Comparison of ENCODE assay signal across 9 cellular contexts in the genomic region with DNA sequence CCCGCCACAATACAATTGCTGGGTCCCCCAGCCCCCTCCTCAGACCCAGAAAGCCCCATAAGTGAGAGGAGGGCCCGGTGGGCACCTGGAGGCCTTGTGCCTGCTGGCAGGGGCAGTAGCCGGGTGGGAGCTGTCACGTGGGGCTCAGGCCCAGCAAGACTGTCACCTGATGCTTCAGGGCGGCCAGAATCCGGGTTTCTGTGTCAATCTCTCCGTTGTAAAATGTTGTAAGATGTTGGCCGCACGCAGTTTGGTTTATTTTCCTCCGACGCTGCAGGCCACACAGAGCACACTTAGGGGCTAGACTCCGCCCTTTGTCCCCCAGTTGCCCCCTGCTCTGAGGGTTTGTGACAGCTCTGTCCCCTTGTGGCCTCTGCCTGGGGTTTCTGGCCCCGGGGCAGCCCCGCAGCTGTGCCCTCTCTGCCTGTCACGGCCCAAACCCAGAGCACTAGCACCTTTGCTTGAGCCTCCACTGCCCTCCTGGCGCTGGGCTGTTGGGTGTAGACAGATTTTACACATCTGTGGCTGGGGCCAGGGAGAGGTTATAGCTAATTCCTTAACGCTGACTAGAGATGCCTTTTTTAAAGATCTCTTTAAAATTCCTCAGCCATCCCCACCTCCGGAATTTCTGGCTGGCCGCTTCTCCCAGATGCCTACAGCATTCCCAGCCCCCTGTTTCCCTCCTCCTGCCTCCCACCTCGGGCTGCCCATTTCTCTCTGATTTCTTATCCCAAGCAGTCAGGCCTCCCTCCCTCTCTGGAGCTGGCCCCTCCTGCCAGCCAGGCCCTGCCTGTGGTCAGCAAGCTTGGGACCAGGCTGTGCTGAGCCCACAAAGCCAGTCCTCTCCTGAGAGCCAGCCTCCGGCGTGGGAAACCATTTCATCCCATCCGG. TPM values are rescaled to one million over a fixed set of nuclear protein-coding genes. Genes with fewer than 3 reads are reported as not detected.
A peak's percentile ranks its signal among the peaks of the same experiment; 100 is the strongest.
DNase-seq lines count a peak whose midpoint lies in the region; ATAC-seq and TF ChIP-seq lines count a peak whose summit lies in the region.
"Had no signal": no experiment of that assay in that cellular context is flagged by ENCODE, and none has a peak within 500 bp of the region (broad histone marks: within the 10 kb centered on the region; RNA-seq: fewer than 3 reads in every experiment).

No MANE protein-coding gene starts in this region.

- H3K36me3 Mint-ChIP-seq in brain: no peaks in the 10 kb centered on the region
- H3K36me3 Mint-ChIP-seq: activated CD8-positive, alpha-beta memory T cell treated with anti-CD3 and anti-CD28 coated beads, Interleukin-2, amount 10 ng/mL, durations not matched to agents 7 days and 5 days had no signal

- H3K4me1 Mint-ChIP-seq in brain: peaks cover 32% of the 10 kb centered on the region

- peaks cover 18% of the 10 kb centered on the region for H3K27me3 Mint-ChIP-seq in brain

- DNase-seq in HCEC 1CT (peak; percentile 32), kidney tubule cell (ENCODE audit: low spot score) (peak; percentile 69), suprapubic skin (ENCODE audit: low spot score in 2 of 2) (peak in 1 of 2 donors; percentile 83), NCI-H446 (lab: John Stamatoyannopoulos, UW) (no peak)
- DNase-seq: activated CD8-positive, alpha-beta memory T cell treated with anti-CD3 and anti-CD28 coated beads, Interleukin-2, amount 10 ng/mL, durations not matched to agents 7 days and 5 days had no signal

- no peak overlapping the region for H3K4me3 ChIP-seq in suprapubic skin

- no peak for TF ChIP-seq EP300 in suprapubic skin (IDR thresholded peaks at IDR 0.05)

- H3K4me3 Mint-ChIP-seq in brain: peak overlapping the region in 3 of 5 experiments; percentile 39 to 64 (median 53)
- H3K4me3 Mint-ChIP-seq: activated CD8-positive, alpha-beta memory T cell treated with anti-CD3 and anti-CD28 coated beads, Interleukin-2, amount 10 ng/mL, durations not matched to agents 7 days and 5 days had no signal

- peak overlapping the region; percentile 87 for H3K27ac ChIP-seq in suprapubic skin

- H3K27ac Mint-ChIP-seq in brain: peak overlapping the region in 3 of 5 experiments; percentile 67 to 90 (median 80)

- WGBS in suprapubic skin: 48% methylated on average over 18 of the region's 23 CpGs

- H3K36me3 ChIP-seq in suprapubic skin: no peaks in the 10 kb centered on the region

- peaks cover 0 to 2% (median 0%) of the 10 kb centered on the region in 5 experiments for H3K9me3 Mint-ChIP-seq in brain

- H3K4me1 ChIP-seq in suprapubic skin: peaks cover 40% of the 10 kb centered on the region

- ATAC-seq in HG03135 (IDR thresholded peaks at IDR 0.05; ENCODE audit: unreplicated experiment) (no peak), HG03469 (IDR thresholded peaks at IDR 0.05; ENCODE audit: unreplicated experiment) (no peak), GM19397 (IDR thresholded peaks at IDR 0.05; ENCODE audit: unreplicated experiment) (no peak)
- ATAC-seq: activated CD8-positive, alpha-beta memory T cell treated with anti-CD3 and anti-CD28 coated beads, Interleukin-2, amount 10 ng/mL, durations not matched to agents 7 days and 5 days had no signal

- H3K27me3 ChIP-seq in suprapubic skin: no peaks in the 10 kb centered on the region

- no peak for TF ChIP-seq CTCF in brain (conservative IDR thresholded peaks at IDR 0.05)
- no peak for TF ChIP-seq CTCF in suprapubic skin (IDR thresholded peaks at IDR 0.05)

- TF ChIP-seq POLR2A in suprapubic skin (IDR thresholded peaks at IDR 0.05): no peak

- no peaks in the 10 kb centered on the region for H3K9me3 ChIP-seq in suprapubic skin

RNA-seq across cellular contexts. Expression of a gene that starts 3.2 kb away (rescaled TPM):
- polyA plus RNA-seq in brain (ENCODE audit: insufficient read depth, low read depth, low replicate concordance): 6.5 TPM
- total RNA-seq in suprapubic skin: 10 to 100 TPM; 14.9 to 25.0 (median 20.4) TPM

RNA-seq across cellular contexts. Expression of a gene that starts 53.6 kb away (rescaled TPM):
- 2.5 TPM for polyA plus RNA-seq in brain (ENCODE audit: insufficient read depth, low read depth, low replicate concordance)
- total RNA-seq in suprapubic skin: 1 to 10 TPM; 1.5 to 6.9 (median 4.2) TPM

Comparison
In these comparisons a context has a peak if more than half of its experiments do, and no peak if none do; other contexts are left out.
1. DNase-seq: peak in HCEC 1CT (single experiment) and kidney tubule cell (single experiment); none in NCI-H446 (0 of 2).